ENCODE assay signal across 1 cellular context in genomic region chr14:77301103-77301502, GRCh38.
TF ChIP-seq lines count a peak whose summit lies in the region.

No MANE protein-coding gene starts in this region.

TF ChIP-seq in endothelial cell of umbilical vein, 7 proteins besides CTCF, POLR2A, EP300 and RAD21:
- no peak for TF ChIP-seq FOS (IDR thresholded peaks at IDR 0.05; ENCODE audit: borderline replicate concordance, insufficient read depth, low read length)
